Comparison of ENCODE assay signal across 8 cellular contexts in the genomic region with DNA sequence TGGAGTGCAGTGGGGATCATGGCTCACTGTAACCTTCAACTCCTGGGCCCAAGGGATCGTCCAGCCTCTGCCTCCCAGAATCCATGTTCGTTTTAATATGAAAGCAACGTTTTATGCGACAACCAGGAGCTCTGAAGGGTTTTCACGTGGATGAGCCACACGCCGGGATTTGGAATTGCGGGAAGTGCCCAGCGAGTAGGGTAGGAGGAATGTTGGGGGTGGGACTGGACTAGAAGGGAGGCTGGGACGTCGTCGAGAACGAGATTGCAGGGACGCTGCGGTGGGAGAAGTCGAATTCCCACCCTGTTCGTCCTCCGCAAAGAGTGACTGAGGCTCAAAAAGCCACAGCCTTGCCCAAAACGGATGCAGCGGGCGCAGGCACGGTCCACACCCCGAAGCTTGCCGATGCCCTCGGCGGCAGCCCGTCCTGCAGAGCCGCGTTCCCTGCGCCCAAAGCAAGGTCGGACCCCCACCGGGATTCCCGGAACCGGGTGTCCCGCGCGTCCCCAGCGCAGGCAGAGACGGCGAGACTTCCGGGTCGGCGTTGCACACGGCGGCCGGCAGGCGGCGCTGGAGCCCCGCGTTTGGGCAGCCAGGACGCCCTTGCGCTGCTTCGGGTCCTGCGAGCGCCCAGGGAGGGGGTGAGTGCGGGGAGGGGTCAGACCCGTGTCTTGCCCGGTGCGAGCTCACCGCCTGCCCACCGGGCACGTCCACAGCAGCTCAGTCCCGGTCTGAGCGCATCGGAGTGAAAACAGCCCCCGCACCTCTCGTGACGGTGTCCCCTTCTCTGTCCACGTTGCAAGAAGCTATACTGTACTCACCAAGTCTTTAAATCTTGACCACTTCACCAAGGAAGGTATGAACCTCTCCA.
A peak's percentile ranks its signal among the peaks of the same experiment; 100 is the strongest.
DNase-seq lines count a peak whose midpoint lies in the region; ATAC-seq and TF ChIP-seq lines count a peak whose summit lies in the region.

No MANE protein-coding gene starts in this region.

- POLR2A ChIA-PET in HEK293T (lab: Yijun Ruan, JAX) = interaction anchor here (1.0 to 1.8 kb wide), 5 partner anchors 9 to 88 kb away, joined by 3 to 5 read pairs (median 5); a partner anchor contains a TSS

- peak overlapping the region; percentile 70 to 82 (median 77) for H3K27ac ChIP-seq in sigmoid colon

- no peaks in the 10 kb centered on the region for H3K9me3 ChIP-seq in sigmoid colon

- peak overlapping the region; percentile 46 to 74 (median 68) for H3K4me3 ChIP-seq in sigmoid colon

- no peaks in the 10 kb centered on the region for H3K27me3 ChIP-seq in sigmoid colon

- TF ChIP-seq CTCF in GM12874 (IDR thresholded peaks at IDR 0.05; ENCODE audit: insufficient read depth, low read depth, low read length) (peak; percentile 100), sigmoid colon (IDR thresholded peaks at IDR 0.05) (peak; percentile 92 to 98 (median 98))

- no peak for TF ChIP-seq POLR2A in sigmoid colon (IDR thresholded peaks at IDR 0.05)

- DNase-seq in HEK293T (ENCODE audit: extremely low spot score) (peak; percentile 83), NCI-H1092 treated with DMSO at 0.1 percent for 48 hours (lab: John Stamatoyannopoulos, UW) (peak; percentile 57), T1000 (lab: John Stamatoyannopoulos, UW) (peak; percentile 63), astrocyte of the hippocampus (ENCODE audit: low read depth, low spot score) (peak; percentile 90), iPS DF 19.7 (ENCODE audit: low read depth, low spot score) (peak; percentile 25), sigmoid colon (peak; percentile 84)

- no peak for ATAC-seq in GM18870 (IDR thresholded peaks at IDR 0.05; ENCODE audit: unreplicated experiment)

- H3K36me3 ChIP-seq in sigmoid colon = no peaks in the 10 kb centered on the region

- CTCF ChIA-PET in HEK293T (lab: Yijun Ruan, JAX) = interaction anchor here (0.7 to 2.5 kb wide), 16 partner anchors 9 to 130 kb away, joined by 3 to 12 read pairs (median 4); no protein-coding TSS in a partner anchor

- intact Hi-C loops in sigmoid colon (cut with DNase I) = loop anchor here (1.0 to 10.0 kb wide), 4 partner anchors 31 to 295 kb away; no protein-coding TSS in a partner anchor

- 1% methylated on average over 69 of the region's 69 CpGs for WGBS in sigmoid colon, 2 donors

- H3K4me1 ChIP-seq in sigmoid colon = peaks cover 0 to 29% (median 13%) of the 10 kb centered on the region in 4 donors

- no peak for TF ChIP-seq EP300 in sigmoid colon (IDR thresholded peaks at IDR 0.05)

TF ChIP-seq in HEK293T, 16 proteins besides CTCF, POLR2A, EP300 and RAD21:
- TF ChIP-seq NFRKB (IDR thresholded peaks at IDR 0.05) (no peak), CTBP1 (IDR thresholded peaks at IDR 0.05; ENCODE audit: borderline replicate concordance) (no peak), SP1 (IDR thresholded peaks at IDR 0.05) (no peak), ELF4 (IDR thresholded peaks at IDR 0.05) (peak; percentile 93), FOXM1 (IDR thresholded peaks at IDR 0.05; ENCODE audit: borderline replicate concordance) (0 out of 2 replicates have a peak, but pooled peaks have one; percentile 8), L3MBTL2 (conservative IDR thresholded peaks at IDR 0.05) (peak; percentile 78)
TF ChIP-seq in HEK293T: peak in this region for 3.

Comparison
In these comparisons a context has a peak if more than half of its experiments do, and no peak if none do; other contexts are left out.
1. DNase-seq: peak in every context shown above with its lines; median percentile 90 in astrocyte of the hippocampus; 84 in sigmoid colon; 83 in HEK293T; 63 in T1000; 57 in NCI-H1092 treated with DMSO at 0.1 percent for 48 hours; 25 in iPS DF 19.7.